In genomic region chr1:97764991-97765390, GRCh38 we compare ENCODE assay signal across 16 cellular contexts.
DNase-seq lines count a peak whose midpoint lies in the region; ATAC-seq and TF ChIP-seq lines count a peak whose summit lies in the region.
"Had no signal": no experiment of that assay in that cellular context is flagged by ENCODE, and none has a peak within 500 bp of the region (broad histone marks: within the 10 kb centered on the region; RNA-seq: fewer than 3 reads in every experiment).

No MANE protein-coding gene starts in this region.

- no peak for TF ChIP-seq CTCF in esophagus squamous epithelium (IDR thresholded peaks at IDR 0.05)

- H3K9me3 ChIP-seq in esophagus squamous epithelium, result peaks cover 0 to 7% (median 0%) of the 10 kb centered on the region in 3 donors
- H3K9me3 ChIP-seq: BE2C, BLaER1, Caco-2 had no signal

- WGBS in esophagus squamous epithelium, 2 donors, result 66 to 94% methylated on average over 1 of the region's 1 CpG

- no peaks in the 10 kb centered on the region for H3K36me3 ChIP-seq in H7 (replicated peaks; ENCODE audit: control insufficient read depth, insufficient read depth, low read length)
- peaks cover 0 to 5% (median 0%) of the 10 kb centered on the region in 3 donors for H3K36me3 ChIP-seq in esophagus squamous epithelium
- H3K36me3 ChIP-seq: BE2C, BLaER1 had no signal

- intact Hi-C loops in esophagus squamous epithelium (cut with DNase I), result no loop called here

- H3K27me3 ChIP-seq in H7 (ENCODE audit: control insufficient read depth, insufficient read depth, low read length) (no peaks in the 10 kb centered on the region), esophagus squamous epithelium (no peaks in the 10 kb centered on the region)
- H3K27me3 ChIP-seq: BE2C, BLaER1 had no signal

- TF ChIP-seq POLR2A in esophagus squamous epithelium (IDR thresholded peaks at IDR 0.05), result no peak

- DNase-seq in H7 (no peak), esophagus squamous epithelium (lab: John Stamatoyannopoulos, UW) (no peak)
- DNase-seq: 8988T; ACHN; BE2C; C1 segment of cervical spinal cord; Caco-2; Calu3; CD4-positive, CD25-positive, alpha-beta regulatory T cell; CD8-positive, alpha-beta T cell; DMS79 treated with DMSO at 0.1 percent for 48 hours; GF-D8 had no signal

- H3K4me3 ChIP-seq in H7 (ENCODE audit: insufficient read depth, low read depth, low read length) (no peak overlapping the region), esophagus squamous epithelium (no peak overlapping the region)
- H3K4me3 ChIP-seq: BLaER1 had no signal

- ATAC-seq in HG02610 (IDR thresholded peaks at IDR 0.05; ENCODE audit: unreplicated experiment), result peak; percentile 55
- peak; percentile 38 for ATAC-seq in HG03432 (IDR thresholded peaks at IDR 0.05; ENCODE audit: unreplicated experiment)
- no peak for ATAC-seq in GM21381 (IDR thresholded peaks at IDR 0.05; ENCODE audit: unreplicated experiment)
- ATAC-seq: CD8-positive, alpha-beta T cell had no signal

- H3K4me1 ChIP-seq in esophagus squamous epithelium, result no peaks in the 10 kb centered on the region
- H3K4me1 ChIP-seq: BE2C, BLaER1, Caco-2 had no signal

- H3K27ac ChIP-seq in esophagus squamous epithelium, result no peak overlapping the region
- H3K27ac ChIP-seq: BLaER1 had no signal
